Comparison of ENCODE assay signal across 8 cellular contexts in genomic region chr6:130033999-130034814, GRCh38. TPM values are rescaled to one million over a fixed set of nuclear protein-coding genes. Genes with fewer than 3 reads are reported as not detected.
DNase-seq lines count a peak whose midpoint lies in the region; ATAC-seq and TF ChIP-seq lines count a peak whose summit lies in the region.

No MANE protein-coding gene starts in this region.

- H3K4me1 ChIP-seq in HCT116 (ENCODE audit: control insufficient read depth in 1 of 2, insufficient read depth in 2 of 2, low read length in 2 of 2): peaks cover 23 to 26% of the 10 kb centered on the region in 2 experiments
- H3K4me1 ChIP-seq in hepatocyte (ENCODE audit: insufficient read depth): no peaks in the 10 kb centered on the region
- H3K4me1 ChIP-seq in A673 (ENCODE audit: insufficient read depth, low read length, poor library complexity, severe bottlenecking): peaks cover 13% of the 10 kb centered on the region

- H3K27ac Mint-ChIP-seq in activated T-helper 17 cell treated with anti-CD3 and anti-CD28 coated beads, Interleukin-2, amount 50 U/mL, for 72 hours: peak overlapping the region; percentile 51

- H4K20me1 ChIP-seq in HCT116 (ENCODE audit: insufficient read depth) (no peaks in the 10 kb centered on the region), hepatocyte (ENCODE audit: insufficient read depth, poor library complexity, severe bottlenecking) (no peaks in the 10 kb centered on the region)

- RAD21 ChIA-PET in HCT116 (lab: Charles Lee; ENCODE audit: low non-redundant PET in 1 of 2, low total read pairs in 2 of 2, uncharacterized antibody in 2 of 2, unreplicated experiment in 2 of 2): no interaction called here

- H3K4me1 Mint-ChIP-seq in activated T-helper 17 cell treated with anti-CD3 and anti-CD28 coated beads, Interleukin-2, amount 50 U/mL, for 72 hours: peaks cover 41% of the 10 kb centered on the region

- peak overlapping the region; percentile 68 for H3K4me3 Mint-ChIP-seq in activated T-helper 17 cell treated with anti-CD3 and anti-CD28 coated beads, Interleukin-2, amount 50 U/mL, for 72 hours

- TF ChIP-seq RAD21 in HCT116 (IDR thresholded peaks at IDR 0.05; ENCODE audit: low read depth): no peak

- BruUV-seq in HCT116 (replicated peaks; lab: Mats Ljungman, UMichigan) (no TSS peak), A673 (replicated peaks; lab: Mats Ljungman, UMichigan) (no TSS peak)

- TF ChIP-seq POLR2A in HCT116 (IDR thresholded peaks at IDR 0.05; ENCODE audit: borderline replicate concordance, extremely low read depth, insufficient read depth, insufficient read length): no peak

- peak overlapping the region; percentile 58; the same call in 1 of the 2 replicates for H3K27ac ChIP-seq in HCT116 (ENCODE audit: low read depth, low read length)
- H3K27ac ChIP-seq in hepatocyte: peak overlapping the region; percentile 36
- H3K27ac ChIP-seq in A673 (ENCODE audit: low read depth, low read length, poor library complexity, severe bottlenecking): no peak overlapping the region

- intact Hi-C loops in HCT116 (cut with micrococcal nuclease): no loop called here
- intact Hi-C loops in A673 (cut with micrococcal nuclease; ENCODE audit: unreplicated experiment): loop anchor here (10.0 kb wide), 1 partner anchor 811 kb away; no protein-coding TSS in a partner anchor

- ATAC-seq in HCT116 (peak; percentile 94), GM19023 (IDR thresholded peaks at IDR 0.05; ENCODE audit: unreplicated experiment) (no peak)
- peak; percentile 91 for ATAC-seq in activated T-helper 17 cell treated with anti-CD3 and anti-CD28 coated beads, Interleukin-2, amount 50 U/mL, for 72 hours (replicated peaks)

- no peaks in the 10 kb centered on the region for H3K9me3 Mint-ChIP-seq in activated T-helper 17 cell treated with anti-CD3 and anti-CD28 coated beads, Interleukin-2, amount 50 U/mL, for 72 hours

- H3K36me3 ChIP-seq in HCT116 (ENCODE audit: control insufficient read depth in 1 of 2, insufficient read depth in 2 of 2, low read length in 2 of 2) (no peaks in the 10 kb centered on the region), hepatocyte (replicated peaks; ENCODE audit: insufficient read depth, low read depth) (no peaks in the 10 kb centered on the region), A673 (ENCODE audit: insufficient read depth, low read length, poor library complexity, severe bottlenecking) (no peaks in the 10 kb centered on the region)

- H3K4me2 ChIP-seq in HCT116 (ENCODE audit: low read length) (peak overlapping the region; percentile 66), hepatocyte (peak overlapping the region; percentile 32)

- POLR2A ChIA-PET in HCT116 (lab: Charles Lee): no interaction called here
- POLR2A ChIA-PET in A673 (lab: Charles Lee; ENCODE audit: low non-redundant PET): no interaction called here
- POLR2A ChIA-PET in GM10248 (lab: Yijun Ruan, JAX): no interaction called here

- CTCF ChIA-PET in HCT116 (lab: Charles Lee) (interaction anchor here (1.0 to 3.4 kb wide), 2 partner anchors 13 to 248 kb away, joined by 4 to 15 read pairs; no protein-coding TSS in a partner anchor), A673 (lab: Charles Lee) (no interaction called here), GM10248 (lab: Yijun Ruan, JAX) (interaction anchor here (1.2 to 2.4 kb wide), 2 partner anchors 13 to 245 kb away, joined by 3 to 7 read pairs; no protein-coding TSS in a partner anchor)

- no peaks in the 10 kb centered on the region for H3K27me3 ChIP-seq in HCT116 (ENCODE audit: insufficient read depth, low read length)
- no peaks in the 10 kb centered on the region for H3K27me3 ChIP-seq in hepatocyte
- no peaks in the 10 kb centered on the region for H3K27me3 ChIP-seq in A673 (replicated peaks; ENCODE audit: insufficient read depth, low read depth, low read length, poor library complexity)

- H3K79me2 ChIP-seq in HCT116 (ENCODE audit: insufficient read depth, low read length) (peaks cover 39% of the 10 kb centered on the region), hepatocyte (peaks cover 36% of the 10 kb centered on the region)

- peaks cover 6% of the 10 kb centered on the region for H3K36me3 Mint-ChIP-seq in activated T-helper 17 cell treated with anti-CD3 and anti-CD28 coated beads, Interleukin-2, amount 50 U/mL, for 72 hours (ENCODE audit: low read depth)

- H3K4me3 ChIP-seq in HCT116 (replicated peaks in 1 of 2; ENCODE audit: low read depth in 1 of 2, low read length in 2 of 2) (peak overlapping the region in 1 of 2 experiments; percentile 34; a peak in 2 of 4 replicates), hepatocyte (no peak overlapping the region), A673 (ENCODE audit: low read depth, low read length, poor library complexity, severe bottlenecking) (no peak overlapping the region)

- no peaks in the 10 kb centered on the region for H3K9me3 ChIP-seq in HCT116 (ENCODE audit: control insufficient read depth in 1 of 2, insufficient read depth in 1 of 2, low read depth in 1 of 2, low read length in 2 of 2)
- H3K9me3 ChIP-seq in hepatocyte (ENCODE audit: low read depth): no peaks in the 10 kb centered on the region
- H3K9me3 ChIP-seq in A673 (ENCODE audit: low read depth, low read length, poor library complexity, severe bottlenecking): no peaks in the 10 kb centered on the region

- TF ChIP-seq CTCF in HCT116 (IDR thresholded peaks at IDR 0.05 in 2 of 3, conservative IDR thresholded peaks at IDR 0.05 in 1 of 3; ENCODE audit: borderline replicate concordance in 1 of 3, insufficient read depth in 1 of 3, low read depth in 2 of 3, low read length in 2 of 3) (no peak), hepatocyte (IDR thresholded peaks at IDR 0.05; ENCODE audit: poor library complexity) (no peak), A673 (conservative IDR thresholded peaks at IDR 0.05; ENCODE audit: low read depth, low read length) (no peak), GM10248 (IDR thresholded peaks at IDR 0.05; ENCODE audit: control extremely low read depth, extremely low read depth, low read depth, missing control alignments) (no peak)

- no peaks in the 10 kb centered on the region for H3K27me3 Mint-ChIP-seq in activated T-helper 17 cell treated with anti-CD3 and anti-CD28 coated beads, Interleukin-2, amount 50 U/mL, for 72 hours

- DNase-seq in A172 (ENCODE audit: low spot score): peak; percentile 86
- DNase-seq in HCT116 (ENCODE audit: low read depth, low spot score): peak; percentile 79
- peak; percentile 54 for DNase-seq in hepatocyte (ENCODE audit: low spot score)
- DNase-seq in CD1c-positive myeloid dendritic cell (ENCODE audit: extremely low spot score): no peak
- no peak for DNase-seq in A673 (ENCODE audit: low spot score)
- no peak for DNase-seq in GM10248 (ENCODE audit: extremely low spot score)

- H2AFZ ChIP-seq in HCT116 (ENCODE audit: low read depth, low read length, poor library complexity, severe bottlenecking) (no peak overlapping the region), hepatocyte (no peak overlapping the region)

- H3K9me2 ChIP-seq in HCT116 (ENCODE audit: insufficient read depth): no peaks in the 10 kb centered on the region
- no peaks in the 10 kb centered on the region for H3K9me2 ChIP-seq in hepatocyte (replicated peaks; ENCODE audit: insufficient read depth)

- H3K9ac ChIP-seq in HCT116 (ENCODE audit: low read length): peak overlapping the region; percentile 5; the same call in 1 of the 2 replicates

- WGBS in hepatocyte (ENCODE audit: low lambda C conversion rate, missing lambda C conversion rate): 79% methylated on average over 9 of the region's 9 CpGs

TF ChIP-seq in HCT116, 20 proteins besides CTCF, POLR2A, EP300 and RAD21 (continues in another document):
- TF ChIP-seq EGR1 (IDR thresholded peaks at IDR 0.05; ENCODE audit: low read depth) (no peak), TCF7L2 (IDR thresholded peaks at IDR 0.05; ENCODE audit: borderline replicate concordance, extremely low read depth, insufficient read depth, insufficient read length) (no peak), EZH2phosphoT487 (IDR thresholded peaks at IDR 0.05; ENCODE audit: borderline replicate concordance) (no peak), REST (IDR thresholded peaks at IDR 0.05; ENCODE audit: low read depth) (no peak), YY1 (IDR thresholded peaks at IDR 0.05; ENCODE audit: extremely low read depth, insufficient replicate concordance, low read depth, low read length) (no peak), SIN3A (IDR thresholded peaks at IDR 0.05; ENCODE audit: low read depth) (peak; percentile 86; the same call in 1 of the 2 replicates), CEBPB (IDR thresholded peaks at IDR 0.05; ENCODE audit: low read depth) (no peak), ELF1 (IDR thresholded peaks at IDR 0.05; ENCODE audit: borderline replicate concordance, low read depth) (no peak), SRF (IDR thresholded peaks at IDR 0.05; ENCODE audit: low read depth) (no peak), ZNF274 (IDR thresholded peaks at IDR 0.05; ENCODE audit: low read depth, low read length) (no peak), FOSL1 (IDR thresholded peaks at IDR 0.05; ENCODE audit: low read depth) (peak; percentile 92)

RNA-seq across cellular contexts. Expression of gene L3MBTL3, which starts 15.8 kb away (rescaled TPM):
- 5.4 and 7.6 TPM in 2 replicates for total RNA-seq in A172 (2014; rRNA removed; shearing (Covaris generic))
- 31.5 TPM for total RNA-seq in HCT116 (2021; ENCODE audit: unreplicated experiment)
- 11.8 and 14.6 TPM in 2 replicates for polyA plus RNA-seq in HCT116 (2012)
- total RNA-seq in activated T-helper 17 cell treated with anti-CD3 and anti-CD28 coated beads, Interleukin-2, amount 50 U/mL, for 72 hours: 1 to 10 TPM; 4.4 to 5.9 TPM
- total RNA-seq in hepatocyte: 20.1 and 21.8 TPM in 2 replicates
- polyA plus RNA-seq in hepatocyte: 5.3 and 7.8 TPM in 2 replicates
- total RNA-seq in A673 (2021): 39.3 and 40.8 TPM in 2 replicates

Comparison
In these comparisons a context has a peak if more than half of its experiments do, and no peak if none do; other contexts are left out.
1. DNase-seq: peak in A172 (single experiment), HCT116 (single experiment) and hepatocyte (single experiment); none in CD1c-positive myeloid dendritic cell (single experiment), A673 (single experiment) and GM10248 (single experiment).